Comparison of ENCODE assay signal across 14 cellular contexts in the genomic region with DNA sequence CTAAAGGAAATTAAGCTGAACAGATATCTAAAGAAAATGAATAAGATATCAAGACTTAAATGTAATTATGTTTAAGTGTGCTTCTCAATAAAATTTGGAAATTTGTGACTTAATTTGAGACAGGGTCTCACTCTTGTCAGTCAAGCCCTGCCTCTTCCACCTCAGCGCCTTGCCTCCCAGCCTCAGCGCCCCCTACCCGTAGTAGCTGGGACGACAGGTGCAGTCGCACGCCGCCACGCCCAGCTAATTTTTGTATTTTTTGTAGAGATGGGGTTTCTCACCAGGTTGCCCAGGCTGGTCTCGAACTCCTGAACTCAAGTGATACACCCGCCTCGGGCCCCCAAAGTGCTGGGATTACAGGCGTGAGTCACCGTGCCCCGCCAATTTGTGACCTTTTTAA.
DNase-seq lines count a peak whose midpoint lies in the region; ATAC-seq and TF ChIP-seq lines count a peak whose summit lies in the region.
"Had no signal": no experiment of that assay in that cellular context is flagged by ENCODE, and none has a peak within 500 bp of the region (broad histone marks: within the 10 kb centered on the region; RNA-seq: fewer than 3 reads in every experiment).

No MANE protein-coding gene starts in this region.

- H3K9me3 Mint-ChIP-seq in activated CD8-positive, alpha-beta T cell treated with anti-CD3 and anti-CD28 coated beads for 36 hours, result no peaks in the 10 kb centered on the region
- H3K9me3 Mint-ChIP-seq in activated CD8-positive, alpha-beta T cell treated with anti-CD3 and anti-CD28 coated beads, Interleukin-2, amount 10 ng/mL, durations not matched to agents 7 days and 5 days (ENCODE audit: insufficient read depth), result no peaks in the 10 kb centered on the region
- H3K9me3 Mint-ChIP-seq in type B pancreatic cell, result no peaks in the 10 kb centered on the region

- no peak overlapping the region for H3K27ac Mint-ChIP-seq in activated CD8-positive, alpha-beta T cell treated with anti-CD3 and anti-CD28 coated beads for 36 hours
- no peak overlapping the region for H3K27ac Mint-ChIP-seq in activated CD8-positive, alpha-beta T cell treated with anti-CD3 and anti-CD28 coated beads, Interleukin-2, amount 10 ng/mL, durations not matched to agents 7 days and 5 days
- no peak overlapping the region for H3K27ac Mint-ChIP-seq in type B pancreatic cell

- no peaks in the 10 kb centered on the region for H3K4me1 Mint-ChIP-seq in activated CD8-positive, alpha-beta T cell treated with anti-CD3 and anti-CD28 coated beads for 36 hours (ENCODE audit: low read depth)
- no peaks in the 10 kb centered on the region for H3K4me1 Mint-ChIP-seq in activated CD8-positive, alpha-beta T cell treated with anti-CD3 and anti-CD28 coated beads, Interleukin-2, amount 10 ng/mL, durations not matched to agents 7 days and 5 days (ENCODE audit: low read depth)
- H3K4me1 Mint-ChIP-seq in type B pancreatic cell (ENCODE audit: unreplicated experiment), result peaks cover 4% of the 10 kb centered on the region

- H3K79me2 ChIP-seq in OCI-LY3 (ENCODE audit: low read length), result no peaks in the 10 kb centered on the region

- CTCF ChIA-PET in activated CD8-positive, alpha-beta T cell treated with anti-CD3 and anti-CD28 coated beads for 36 hours (lab: Charles Lee), result no interaction called here
- CTCF ChIA-PET in activated CD8-positive, alpha-beta T cell treated with anti-CD3 and anti-CD28 coated beads, Interleukin-2, amount 10 ng/mL, durations not matched to agents 7 days and 5 days (lab: Charles Lee), result no interaction called here

- no peaks in the 10 kb centered on the region for H3K4me1 ChIP-seq in OCI-LY3 (ENCODE audit: low read length)
- H3K4me1 ChIP-seq: transverse colon had no signal

- intact Hi-C loops in activated CD8-positive, alpha-beta T cell treated with anti-CD3 and anti-CD28 coated beads for 36 hours (cut with micrococcal nuclease), result no loop called here

- no peaks in the 10 kb centered on the region for H4K20me1 ChIP-seq in OCI-LY3 (ENCODE audit: insufficient read depth, low read length)

- H3K4me3 Mint-ChIP-seq in activated CD8-positive, alpha-beta T cell treated with anti-CD3 and anti-CD28 coated beads for 36 hours, result no peak overlapping the region
- no peak overlapping the region for H3K4me3 Mint-ChIP-seq in activated CD8-positive, alpha-beta T cell treated with anti-CD3 and anti-CD28 coated beads, Interleukin-2, amount 10 ng/mL, durations not matched to agents 7 days and 5 days
- H3K4me3 Mint-ChIP-seq in type B pancreatic cell, result no peak overlapping the region

- no peak overlapping the region for H3K4me2 ChIP-seq in OCI-LY3 (ENCODE audit: low read length)

- H3K27ac ChIP-seq in OCI-LY3 (ENCODE audit: low read length), result no peak overlapping the region
- no peak overlapping the region for H3K27ac ChIP-seq in coronary artery
- H3K27ac ChIP-seq: neutrophil, transverse colon had no signal

- H3K27me3 ChIP-seq in OCI-LY3 (ENCODE audit: low read depth, low read length), result 0 out of 2 replicates have a peak, but pooled peaks cover 3% of the 10 kb centered on the region
- H3K27me3 ChIP-seq: neutrophil, transverse colon had no signal

- TF ChIP-seq CTCF in activated CD8-positive, alpha-beta T cell treated with anti-CD3 and anti-CD28 coated beads for 36 hours (IDR thresholded peaks at IDR 0.05), result peak; percentile 34
- peak; percentile 29; the same call in 1 of the 2 replicates for TF ChIP-seq CTCF in OCI-LY3 (IDR thresholded peaks at IDR 0.05; ENCODE audit: low read depth, low read length)
- peak; percentile 34 for TF ChIP-seq CTCF in fibroblast of the aortic adventitia (IDR thresholded peaks at IDR 0.05; ENCODE audit: insufficient read depth, low read length)
- peak; percentile 71 for TF ChIP-seq CTCF in type B pancreatic cell (conservative IDR thresholded peaks at IDR 0.05)
- TF ChIP-seq CTCF in coronary artery (IDR thresholded peaks at IDR 0.05), result no peak

- POLR2A ChIA-PET in activated CD8-positive, alpha-beta T cell treated with anti-CD3 and anti-CD28 coated beads for 36 hours (lab: Charles Lee), result no interaction called here
- POLR2A ChIA-PET in activated CD8-positive, alpha-beta T cell treated with anti-CD3 and anti-CD28 coated beads, Interleukin-2, amount 10 ng/mL, durations not matched to agents 7 days and 5 days (lab: Charles Lee), result no interaction called here

- no peaks in the 10 kb centered on the region for H3K36me3 Mint-ChIP-seq in activated CD8-positive, alpha-beta T cell treated with anti-CD3 and anti-CD28 coated beads for 36 hours (ENCODE audit: low read depth)
- no peaks in the 10 kb centered on the region for H3K36me3 Mint-ChIP-seq in activated CD8-positive, alpha-beta T cell treated with anti-CD3 and anti-CD28 coated beads, Interleukin-2, amount 10 ng/mL, durations not matched to agents 7 days and 5 days (ENCODE audit: low read depth)
- no peaks in the 10 kb centered on the region for H3K36me3 Mint-ChIP-seq in type B pancreatic cell

- H3K36me3 ChIP-seq in OCI-LY3 (replicated peaks; ENCODE audit: low read depth, low read length), result no peaks in the 10 kb centered on the region
- H3K36me3 ChIP-seq: neutrophil, transverse colon had no signal

- no peaks in the 10 kb centered on the region for H3K9me3 ChIP-seq in OCI-LY3 (ENCODE audit: insufficient read depth, low read length)
- H3K9me3 ChIP-seq: neutrophil, transverse colon had no signal

- no peak overlapping the region for H3K9ac ChIP-seq in OCI-LY3 (ENCODE audit: low read length)

- peaks cover 2% of the 10 kb centered on the region for H3K27me3 Mint-ChIP-seq in activated CD8-positive, alpha-beta T cell treated with anti-CD3 and anti-CD28 coated beads for 36 hours
- peaks cover 2% of the 10 kb centered on the region for H3K27me3 Mint-ChIP-seq in activated CD8-positive, alpha-beta T cell treated with anti-CD3 and anti-CD28 coated beads, Interleukin-2, amount 10 ng/mL, durations not matched to agents 7 days and 5 days (ENCODE audit: low read depth)
- H3K27me3 Mint-ChIP-seq in type B pancreatic cell, result no peaks in the 10 kb centered on the region

- ATAC-seq in activated CD8-positive, alpha-beta T cell treated with anti-CD3 and anti-CD28 coated beads for 36 hours, result no peak
- no peak for ATAC-seq in activated CD8-positive, alpha-beta T cell treated with anti-CD3 and anti-CD28 coated beads, Interleukin-2, amount 10 ng/mL, durations not matched to agents 7 days and 5 days
- no peak for ATAC-seq in HG03442 (IDR thresholded peaks at IDR 0.05; ENCODE audit: unreplicated experiment)
- no peak for ATAC-seq in GM18907 (IDR thresholded peaks at IDR 0.05; ENCODE audit: unreplicated experiment)

- H2AFZ ChIP-seq in OCI-LY3 (ENCODE audit: low read depth, low read length), result no peak overlapping the region

- H3K4me3 ChIP-seq in OCI-LY3 (ENCODE audit: low read length) (no peak overlapping the region), fibroblast of the aortic adventitia (ENCODE audit: low read depth, low read length) (no peak overlapping the region), coronary artery (no peak overlapping the region)
- H3K4me3 ChIP-seq: transverse colon had no signal

- peak; percentile 8 for DNase-seq in activated CD8-positive, alpha-beta T cell treated with anti-CD3 and anti-CD28 coated beads for 36 hours
- DNase-seq in activated CD8-positive, alpha-beta T cell treated with anti-CD3 and anti-CD28 coated beads, Interleukin-2, amount 10 ng/mL, durations not matched to agents 7 days and 5 days, result no peak
- DNase-seq in fibroblast of the aortic adventitia (ENCODE audit: low read depth) (no peak), type B pancreatic cell (ENCODE audit: extremely low spot score, unreplicated experiment) (no peak), coronary artery (ENCODE audit: low spot score) (no peak)
- DNase-seq: DMS79, head of caudate nucleus, NCI-H1694 treated with DMSO at 0.1 percent for 48 hours, SIG-M5, transverse colon had no signal
